12 cellular contexts compared by ENCODE assay signal in genomic region chr10:129800796-129801340, GRCh38.
"Had no signal": no experiment of that assay in that cellular context is flagged by ENCODE, and none has a peak within 500 bp of the region (broad histone marks: within the 10 kb centered on the region; RNA-seq: fewer than 3 reads in every experiment).

No MANE protein-coding gene starts in this region.

- ATAC-seq: gastroesophageal sphincter; natural killer cell treated with Interleukin-12 subunit alpha and Interleukin-12 subunit beta and Interleukin-15 and Interleukin-18, amount 100 ng/mL, for 72 hours; psoas muscle; sciatic nerve had no signal

- H3K27ac Mint-ChIP-seq: dendritic cell treated with granulocyte-macrophage colony-stimulating factor and Interleukin-4, amounts not matched to agents 40 ng/mL and 50 ng/mL, for 4 days; natural killer cell treated with Interleukin-12 subunit alpha and Interleukin-12 subunit beta and Interleukin-15 and Interleukin-18, amount 100 ng/mL, for 72 hours; neural progenitor cell had no signal

- DNase-seq: esophagus squamous epithelium; foreskin fibroblast; occipital lobe; psoas muscle; stimulated activated CD4-positive, alpha-beta T cell treated with anti-CD3 and anti-CD28 coated beads, Interleukin-12 subunit alpha, Interleukin-12 subunit beta, amount 100 ng/mL, for 4 hours; stimulated activated naive CD4-positive, alpha-beta T cell; trophoblast cell had no signal

- H3K4me3 Mint-ChIP-seq: dendritic cell treated with granulocyte-macrophage colony-stimulating factor and Interleukin-4, amounts not matched to agents 40 ng/mL and 50 ng/mL, for 4 days; natural killer cell treated with Interleukin-12 subunit alpha and Interleukin-12 subunit beta and Interleukin-15 and Interleukin-18, amount 100 ng/mL, for 72 hours; neural progenitor cell had no signal
